Comparison of ENCODE assay signal across 11 cellular contexts in genomic region chr18:26804474-26804873, GRCh38.
DNase-seq lines count a peak whose midpoint lies in the region; ATAC-seq and TF ChIP-seq lines count a peak whose summit lies in the region.
"Had no signal": no experiment of that assay in that cellular context is flagged by ENCODE, and none has a peak within 500 bp of the region (broad histone marks: within the 10 kb centered on the region; RNA-seq: fewer than 3 reads in every experiment).

No MANE protein-coding gene starts in this region.

- 18 to 38% (median 32%) methylated on average over 1 of the region's 1 CpG for WGBS in adrenal gland, 4 donors
- 7% methylated on average over 1 of the region's 1 CpG for WGBS in right lobe of liver (ENCODE audit: insufficient coverage, low coverage, low lambda C conversion rate, missing lambda C conversion rate)
- 0 to 25% methylated on average over 1 of the region's 1 CpG for WGBS in transverse colon (ENCODE audit: low coverage in 1 of 2), 2 donors

- TF ChIP-seq POLR2A in adrenal gland (IDR thresholded peaks at IDR 0.05), result no peak
- no peak for TF ChIP-seq POLR2A in right lobe of liver (IDR thresholded peaks at IDR 0.05)
- TF ChIP-seq POLR2A in transverse colon (IDR thresholded peaks at IDR 0.05), result no peak

- H3K27ac ChIP-seq in HEK293 (ENCODE audit: extremely low read depth, low read depth, low read length) (no peak overlapping the region), adrenal gland (no peak overlapping the region), right lobe of liver (no peak overlapping the region), transverse colon (no peak overlapping the region)

- H3K27me3 ChIP-seq in adrenal gland (no peaks in the 10 kb centered on the region), right lobe of liver (no peaks in the 10 kb centered on the region), transverse colon (no peaks in the 10 kb centered on the region)

- POLR2A ChIA-PET in HEK293 (lab: Yijun Ruan, JAX), result no interaction called here

- TF ChIP-seq EP300 in transverse colon (IDR thresholded peaks at IDR 0.05; ENCODE audit: low read depth), result no peak

- TF ChIP-seq CTCF in HEK293 (tag by site-specific recombination; IDR thresholded peaks at IDR 0.05), result no peak
- peak in 5 of 6 experiments; percentile 15 to 43 (median 19) for TF ChIP-seq CTCF in adrenal gland (IDR thresholded peaks at IDR 0.05)
- peak in 3 of 4 donors; percentile 40 to 53 (median 44) for TF ChIP-seq CTCF in right lobe of liver (IDR thresholded peaks at IDR 0.05)
- TF ChIP-seq CTCF in transverse colon (IDR thresholded peaks at IDR 0.05), result peak in 2 of 5 experiments; percentile 14 to 30

- in situ Hi-C loops in transverse colon (cut with MboI; ENCODE audit: low pct_ligation_motif_present in 1 of 4, low pct_unique_long_range_greater_than_20kb in 1 of 4, low sequenced_read_pairs in 3 of 4), result loop anchor here in 2 of 4 donors (10.0 to 25.0 kb wide), 2 partner anchors 200 to 783 kb away; no protein-coding TSS in a partner anchor

- H3K9me3 ChIP-seq in HEK293 (ENCODE audit: control insufficient read depth, insufficient read depth, low read depth, low read length) (no peaks in the 10 kb centered on the region), adrenal gland (replicated peaks in 1 of 3) (peaks cover 0 to 2% (median 0%) of the 10 kb centered on the region in 3 donors), right lobe of liver (no peaks in the 10 kb centered on the region), transverse colon (no peaks in the 10 kb centered on the region)
- H3K9me3 ChIP-seq: mucosa of descending colon had no signal

- H3K4me3 ChIP-seq in HEK293 (ENCODE audit: low read depth, low read length), result no peak overlapping the region
- H3K4me3 ChIP-seq in adrenal gland, result no peak overlapping the region
- no peak overlapping the region for H3K4me3 ChIP-seq in right lobe of liver
- no peak overlapping the region for H3K4me3 ChIP-seq in transverse colon
- H3K4me3 ChIP-seq: mucosa of descending colon had no signal

- H3K4me1 ChIP-seq in HEK293 (ENCODE audit: control insufficient read depth, insufficient read depth, low read length) (no peaks in the 10 kb centered on the region), adrenal gland (replicated peaks in 1 of 2) (no peaks in the 10 kb centered on the region), right lobe of liver (no peaks in the 10 kb centered on the region), transverse colon (no peaks in the 10 kb centered on the region)

- peak; percentile 58 for DNase-seq in D341Med (ENCODE audit: low spot score)
- DNase-seq in adrenal gland, result peak in 3 of 7 donors; percentile 19 to 54 (median 30)
- peak in 1 of 3 donors; percentile 36 for DNase-seq in right lobe of liver
- no peak for DNase-seq in activated CD8-positive, alpha-beta memory T cell treated with anti-CD3 and anti-CD28 coated beads, Interleukin-2, amount 50 U/mL, for 48 hours
- no peak for DNase-seq in transverse colon
- DNase-seq: DMS79, NCI-H187 treated with DMSO at 0.1 percent for 48 hours had no signal

- H3K36me3 ChIP-seq in HEK293 (ENCODE audit: control insufficient read depth in 2 of 2, insufficient read depth in 1 of 2, low read length in 2 of 2) (no peaks in the 10 kb centered on the region), adrenal gland (replicated peaks in 1 of 2) (no peaks in the 10 kb centered on the region), right lobe of liver (no peaks in the 10 kb centered on the region), transverse colon (no peaks in the 10 kb centered on the region)

- CTCF ChIA-PET in HEK293 (lab: Yijun Ruan, JAX), result interaction anchor here (0.6 to 2.6 kb wide), 21 partner anchors 8 to 1927 kb away, joined by 3 to 15 read pairs (median 4); no protein-coding TSS in a partner anchor

- intact Hi-C loops in adrenal gland (cut with DNase I), result loop anchor here in 1 of 2 donors (10.0 kb wide), 1 partner anchor 400 kb away; no protein-coding TSS in a partner anchor
- intact Hi-C loops in right lobe of liver (cut with DNase I), result no loop called here
- intact Hi-C loops in transverse colon (cut with DNase I; ENCODE audit: low total_unique reads), result no loop called here

- ATAC-seq in right lobe of liver (peak; percentile 52 to 67 (median 58)), HG03354 (IDR thresholded peaks at IDR 0.05; ENCODE audit: poor library complexity, severe bottlenecking, unreplicated experiment) (no peak), GM21423 (IDR thresholded peaks at IDR 0.05; ENCODE audit: unreplicated experiment) (no peak)
- ATAC-seq: mucosa of descending colon had no signal

TF ChIP-seq in HEK293, 187 proteins besides CTCF, POLR2A, EP300 and RAD21:
- TF ChIP-seq ZFP69B (tag by site-specific recombination; IDR thresholded peaks at IDR 0.05) (no peak), ZNF654 (tag by site-specific recombination; IDR thresholded peaks at IDR 0.05; ENCODE audit: low read depth) (peak; percentile 43), HOXC10 (CRISPR knock-in tag; IDR thresholded peaks at IDR 0.05) (no peak), ZIC2 (tag by site-specific recombination; IDR thresholded peaks at IDR 0.05) (0 out of 2 replicates have a peak, but pooled peaks have one; percentile 30), SCRT2 (tag by site-specific recombination; IDR thresholded peaks at IDR 0.05) (peak; percentile 41; the same call in 1 of the 2 replicates), TCF7L2 (IDR thresholded peaks at IDR 0.05; ENCODE audit: borderline replicate concordance, low read depth, low read length) (no peak), ZBTB17 (tag by site-specific recombination; IDR thresholded peaks at IDR 0.05) (no peak), ZNF837 (tag by site-specific recombination; IDR thresholded peaks at IDR 0.05) (no peak), ZBTB26 (tag by site-specific recombination; optimal IDR thresholded peaks at IDR 0.05) (no peak), PRDM1 (tag by site-specific recombination; IDR thresholded peaks at IDR 0.05) (no peak)

Comparison
In these comparisons a context has a peak if more than half of its experiments do, and no peak if none do; other contexts are left out.
1. ATAC-seq: peak in right lobe of liver (4 of 4); none in HG03354 (single experiment) and GM21423 (single experiment).